ENCODE assay signal across 25 cellular contexts in the genomic region with DNA sequence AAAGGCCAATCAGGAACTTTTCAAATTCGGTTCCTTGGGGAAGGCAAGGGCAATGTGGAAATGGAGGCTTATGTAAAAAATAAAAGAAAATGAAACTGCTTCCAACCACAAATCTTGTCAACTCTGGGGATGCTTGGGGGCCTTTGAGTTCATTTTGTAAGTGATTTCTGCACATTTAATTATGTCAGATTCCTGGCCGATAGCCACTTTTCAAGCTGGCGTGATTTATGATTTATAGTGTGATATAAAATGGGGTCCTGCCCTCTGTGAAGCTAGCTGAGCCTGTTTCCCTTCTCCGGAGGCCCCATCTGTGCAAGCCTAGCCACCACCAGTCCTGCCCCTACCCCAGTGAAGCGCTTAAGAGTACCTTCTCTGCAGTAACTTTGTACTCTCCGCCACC. TPM values are rescaled to one million over a fixed set of nuclear protein-coding genes. Genes with fewer than 3 reads are reported as not detected.
DNase-seq lines count a peak whose midpoint lies in the region; ATAC-seq and TF ChIP-seq lines count a peak whose summit lies in the region.
"Had no signal": no experiment of that assay in that cellular context is flagged by ENCODE, and none has a peak within 500 bp of the region (broad histone marks: within the 10 kb centered on the region; RNA-seq: fewer than 3 reads in every experiment).

No MANE protein-coding gene starts in this region.

- H3K4me3 ChIP-seq in DND-41 (ENCODE audit: low read depth in 1 of 2, low read length in 2 of 2) (no peak overlapping the region), mesenchymal stem cell (ENCODE audit: insufficient read depth in 1 of 2, low read depth in 1 of 2, low read length in 2 of 2) (no peak overlapping the region), right cardiac atrium (ENCODE audit: low read length) (no peak overlapping the region), thyroid gland (replicated peaks in 1 of 3) (no peak overlapping the region)
- H3K4me3 ChIP-seq: PC-9, SJCRH30 had no signal

- ATAC-seq in DND-41 (ENCODE audit: insufficient read depth, low read depth) (peak; percentile 56; the same call in 1 of the 3 replicates), right cardiac atrium (no peak)
- ATAC-seq: HCT116, Right ventricle myocardium inferior had no signal

- no peak for TF ChIP-seq POLR2A in thyroid gland (IDR thresholded peaks at IDR 0.05)

- H3K27me3 ChIP-seq in DND-41 (ENCODE audit: insufficient read depth, low read length, poor library complexity) (no peaks in the 10 kb centered on the region), mesenchymal stem cell (ENCODE audit: control insufficient read depth in 1 of 2, insufficient read depth in 1 of 2, low read length in 2 of 2) (peaks cover 77 to 86% of the 10 kb centered on the region in 2 experiments), right cardiac atrium (ENCODE audit: control insufficient read depth, insufficient read depth) (peaks cover 3% of the 10 kb centered on the region), thyroid gland (no peaks in the 10 kb centered on the region)
- H3K27me3 ChIP-seq: SJCRH30 had no signal

- no peaks in the 10 kb centered on the region for H3K79me2 ChIP-seq in DND-41 (ENCODE audit: insufficient read depth, low read length)

- H4K8ac ChIP-seq in mesenchymal stem cell (ENCODE audit: low read length) = no peak overlapping the region

- H2BK120ac ChIP-seq in mesenchymal stem cell (ENCODE audit: low read depth, low read length) = peak overlapping the region; percentile 19

- H2AFZ ChIP-seq in DND-41 (ENCODE audit: low read depth, low read length) (no peak overlapping the region), mesenchymal stem cell (ENCODE audit: low read depth, low read length) (no peak overlapping the region)
- H2AFZ ChIP-seq: PC-9 had no signal

- H3K4me2 ChIP-seq in DND-41 (ENCODE audit: insufficient read depth, low read length) = no peak overlapping the region
- no peak overlapping the region for H3K4me2 ChIP-seq in mesenchymal stem cell (ENCODE audit: low read length, poor library complexity, severe bottlenecking)
- H3K4me2 ChIP-seq: PC-9 had no signal

- H3K36me3 ChIP-seq in DND-41 (ENCODE audit: insufficient read depth, low read length) (no peaks in the 10 kb centered on the region), mesenchymal stem cell (ENCODE audit: control insufficient read depth in 1 of 2, insufficient read depth in 2 of 2, low read depth in 1 of 2, low read length in 2 of 2) (no peaks in the 10 kb centered on the region), thyroid gland (no peaks in the 10 kb centered on the region)
- H3K36me3 ChIP-seq: SJCRH30 had no signal

- H2BK15ac ChIP-seq in mesenchymal stem cell (ENCODE audit: low read depth, poor library complexity, severe bottlenecking) = no peak overlapping the region

- DNase-seq in COR-L47 (lab: John Stamatoyannopoulos, UW) (peak; percentile 27), DND-41 (no peak), NCI-H1105 (lab: John Stamatoyannopoulos, UW) (peak; percentile 54), mesenchymal stem cell (no peak), right cardiac atrium (no peak), thyroid gland (no peak)
- DNase-seq in activated CD8-positive, alpha-beta memory T cell treated with anti-CD3 and anti-CD28 coated beads, Interleukin-2, amount 50 U/mL, for 48 hours = no peak
- DNase-seq: C1 segment of cervical spinal cord; Calu3; CD4-positive, alpha-beta memory T cell; DMS79 treated with DMSO at 0.1 percent for 48 hours; Karpas-422; MV-4-11; NCI-H187 treated with DMSO at 0.1 percent for 48 hours; NCI-H2171 treated with DMSO at 0.1 percent for 48 hours; NCI-H446; NCI-H526; PC-9; SJCRH30; T-helper 1 cell had no signal

- H3K18ac ChIP-seq in mesenchymal stem cell (ENCODE audit: low read depth in 1 of 2, low read length in 2 of 2) = no peak overlapping the region

- H3K9ac ChIP-seq in DND-41 (ENCODE audit: low read depth, low read length) (no peak overlapping the region), mesenchymal stem cell (ENCODE audit: low read length) (no peak overlapping the region)

- no peak overlapping the region for H3K23ac ChIP-seq in mesenchymal stem cell (ENCODE audit: low read length in 2 of 2)

- H3K79me1 ChIP-seq in mesenchymal stem cell (replicated peaks; ENCODE audit: low read length, poor library complexity, severe bottlenecking) = no peaks in the 10 kb centered on the region

- 50% methylated on average over 1 of the region's 6 CpGs for WGBS in mesenchymal stem cell
- 76% methylated on average over 6 of the region's 6 CpGs for WGBS in right cardiac atrium
- WGBS in thyroid gland, 2 donors = 71 to 82% methylated on average over 6 of the region's 6 CpGs

- H4K91ac ChIP-seq in mesenchymal stem cell (ENCODE audit: low read length) = no peak overlapping the region

- TF ChIP-seq CTCF in DND-41 (IDR thresholded peaks at IDR 0.05; ENCODE audit: borderline replicate concordance, extremely low read depth, low read length, poor library complexity, severe bottlenecking) (no peak), thyroid gland (IDR thresholded peaks at IDR 0.05) (no peak)

- no peaks in the 10 kb centered on the region for H4K20me1 ChIP-seq in DND-41 (ENCODE audit: insufficient read depth, low read length)

- intact Hi-C loops in right cardiac atrium (cut with DNase I) = no loop called here
- intact Hi-C loops in thyroid gland (cut with DNase I) = no loop called here

- H3K4ac ChIP-seq in mesenchymal stem cell (ENCODE audit: low read depth in 1 of 2, low read length in 2 of 2) = no peak overlapping the region

- H3K27ac ChIP-seq in DND-41 (ENCODE audit: low read length) = no peak overlapping the region
- no peak overlapping the region for H3K27ac ChIP-seq in mesenchymal stem cell (ENCODE audit: low read length, poor library complexity, severe bottlenecking)
- H3K27ac ChIP-seq in right cardiac atrium (ENCODE audit: low read length) = no peak overlapping the region
- H3K27ac ChIP-seq in thyroid gland = no peak overlapping the region
- H3K27ac ChIP-seq: PC-9, SJCRH30 had no signal

- H2AK5ac ChIP-seq in mesenchymal stem cell (ENCODE audit: low read length, severe bottlenecking) = no peak overlapping the region

- H3K9me3 ChIP-seq in DND-41 (ENCODE audit: insufficient read depth, low read length, severe bottlenecking) (no peaks in the 10 kb centered on the region), mesenchymal stem cell (ENCODE audit: control insufficient read depth, low read length) (no peaks in the 10 kb centered on the region), right cardiac atrium (ENCODE audit: control insufficient read depth, low read length) (no peaks in the 10 kb centered on the region), thyroid gland (no peaks in the 10 kb centered on the region)
- H3K9me3 ChIP-seq: SJCRH30 had no signal

- H2BK5ac ChIP-seq in mesenchymal stem cell (ENCODE audit: low read depth, low read length, poor library complexity, severe bottlenecking) = no peak overlapping the region

- no peak overlapping the region for H2BK12ac ChIP-seq in mesenchymal stem cell (ENCODE audit: low read length in 2 of 2)

- no peak overlapping the region for H3K14ac ChIP-seq in mesenchymal stem cell (ENCODE audit: low read length in 2 of 2)

- H3K4me1 ChIP-seq in DND-41 (ENCODE audit: insufficient read depth, low read length) = peaks cover 8% of the 10 kb centered on the region; the same call in 1 of the 2 replicates
- H3K4me1 ChIP-seq in mesenchymal stem cell (ENCODE audit: control insufficient read depth, insufficient read depth, low read depth, low read length) = peaks cover 2% of the 10 kb centered on the region
- no peaks in the 10 kb centered on the region for H3K4me1 ChIP-seq in right cardiac atrium (ENCODE audit: control insufficient read depth, insufficient read depth, low read length)
- no peaks in the 10 kb centered on the region for H3K4me1 ChIP-seq in thyroid gland

RNA-seq across cellular contexts. Expression of a gene that starts 39.3 kb away (rescaled TPM):
- polyA plus RNA-seq in mesenchymal stem cell (2013, experiment 1 of 2) = not detected
- polyA plus RNA-seq in mesenchymal stem cell (2013, experiment 2 of 2) = not detected
- not detected for total RNA-seq in right cardiac atrium
- polyA plus RNA-seq in right cardiac atrium = not detected
- not detected for total RNA-seq in thyroid gland
- total RNA-seq: Calu3; CD4-positive, alpha-beta memory T cell; HT-29; M059J; Right ventricle myocardium inferior; RPMI7951 had no signal
- polyA plus RNA-seq: CD4-positive, alpha-beta memory T cell had no signal

Comparison
In these comparisons a context has a peak if more than half of its experiments do, and no peak if none do; other contexts are left out.
1. DNase-seq: peak in COR-L47 (single experiment) and NCI-H1105 (single experiment); none in DND-41 (single experiment), mesenchymal stem cell (single experiment), right cardiac atrium (0 of 3), activated CD8-positive, alpha-beta memory T cell treated with anti-CD3 and anti-CD28 coated beads, Interleukin-2, amount 50 U/mL, for 48 hours (single experiment) and thyroid gland (0 of 2).